ENCODE assay signal across 1 cellular context in genomic region chr3:124730920-124731297, GRCh38.
TF ChIP-seq lines count a peak whose summit lies in the region.

No MANE protein-coding gene starts in this region.

TF ChIP-seq in HepG2, 621 proteins besides CTCF, POLR2A, EP300 and RAD21 (continued from another document and continues in another):
- TF ChIP-seq ARID5B (CRISPR knock-in tag; IDR thresholded peaks at IDR 0.05) = peak; percentile 85
- TF ChIP-seq IRX3 (CRISPR knock-in tag; IDR thresholded peaks at IDR 0.05; ENCODE audit: borderline replicate concordance, low read depth) = no peak
- peak; percentile 52 for TF ChIP-seq MAX (IDR thresholded peaks at IDR 0.05)
- no peak for TF ChIP-seq HDAC6 (IDR thresholded peaks at IDR 0.05; ENCODE audit: low read depth, low read length)
- no peak for TF ChIP-seq ARID2 (CRISPR knock-in tag; IDR thresholded peaks at IDR 0.05; ENCODE audit: borderline replicate concordance)
- no peak for TF ChIP-seq ZNF34 (CRISPR knock-in tag; IDR thresholded peaks at IDR 0.05; ENCODE audit: borderline replicate concordance)
- peak in 1 of 2 experiments; percentile 51; a peak in 1 of 4 replicates for TF ChIP-seq ATF4 (CRISPR knock-in tag; IDR thresholded peaks at IDR 0.05)
- no peak for TF ChIP-seq ZKSCAN5 (CRISPR knock-in tag; IDR thresholded peaks at IDR 0.05)
- 0 out of 2 replicates have a peak, but pooled peaks have one; percentile 3 for TF ChIP-seq ZNF614 (CRISPR knock-in tag; IDR thresholded peaks at IDR 0.05; ENCODE audit: borderline replicate concordance)
- TF ChIP-seq RFX5 (IDR thresholded peaks at IDR 0.05; ENCODE audit: low read depth, low read length) = no peak
- TF ChIP-seq KAT8 (CRISPR knock-in tag; IDR thresholded peaks at IDR 0.05) = no peak
- no peak for TF ChIP-seq ZNF639 (CRISPR knock-in tag; conservative IDR thresholded peaks at IDR 0.05)
- peak; percentile 79; the same call in 1 of the 2 replicates for TF ChIP-seq SAP130 (CRISPR knock-in tag; IDR thresholded peaks at IDR 0.05; ENCODE audit: low read depth)
- TF ChIP-seq ZBTB39 (CRISPR knock-in tag; IDR thresholded peaks at IDR 0.05) = no peak
- peak; percentile 98 for TF ChIP-seq ZNF121 (CRISPR knock-in tag; IDR thresholded peaks at IDR 0.05)
- no peak for TF ChIP-seq ZFY (CRISPR knock-in tag; IDR thresholded peaks at IDR 0.05)
- no peak for TF ChIP-seq NFKB2 (CRISPR knock-in tag; IDR thresholded peaks at IDR 0.05; ENCODE audit: borderline replicate concordance)
- 0 out of 2 replicates have a peak, but pooled peaks have one; percentile 6 for TF ChIP-seq ZNF441 (CRISPR knock-in tag; IDR thresholded peaks at IDR 0.05; ENCODE audit: borderline replicate concordance)
- no peak for TF ChIP-seq MIXL1 (CRISPR knock-in tag; IDR thresholded peaks at IDR 0.05)
- no peak for TF ChIP-seq PCBP2 (optimal IDR thresholded peaks at IDR 0.05; ENCODE audit: low read depth, low read length, poor library complexity, severe bottlenecking)
- peak; percentile 36; the same call in 1 of the 2 replicates for TF ChIP-seq ZNF3 (CRISPR knock-in tag; IDR thresholded peaks at IDR 0.05)
- TF ChIP-seq CBX1 (IDR thresholded peaks at IDR 0.05; ENCODE audit: low read depth) = no peak
- no peak for TF ChIP-seq JARID2 (CRISPR knock-in tag; IDR thresholded peaks at IDR 0.05; ENCODE audit: insufficient replicate concordance)
- TF ChIP-seq ZNF101 (CRISPR knock-in tag; IDR thresholded peaks at IDR 0.05; ENCODE audit: borderline replicate concordance, low read depth) = no peak
- TF ChIP-seq GATAD1 (CRISPR knock-in tag; IDR thresholded peaks at IDR 0.05) = no peak
- TF ChIP-seq ZNF567 (CRISPR knock-in tag; IDR thresholded peaks at IDR 0.05; ENCODE audit: borderline replicate concordance) = no peak
- no peak for TF ChIP-seq FIP1L1 (IDR thresholded peaks at IDR 0.05; ENCODE audit: borderline replicate concordance, insufficient read depth, low read depth, low read length)
- TF ChIP-seq SOX13 (IDR thresholded peaks at IDR 0.05) = no peak
- peak in 1 of 2 experiments; percentile 66; a peak in 2 of 4 replicates for TF ChIP-seq SOX13 (CRISPR knock-in tag; conservative IDR thresholded peaks at IDR 0.05 in 1 of 2, IDR thresholded peaks at IDR 0.05 in 1 of 2)
- TF ChIP-seq FOXP1 (IDR thresholded peaks at IDR 0.05) = no peak
- TF ChIP-seq FOXP1 (CRISPR knock-in tag; IDR thresholded peaks at IDR 0.05) = peak; percentile 42; the same call in 1 of the 2 replicates
- peak; percentile 35; the same call in 1 of the 2 replicates for TF ChIP-seq FOXK1 (CRISPR knock-in tag; IDR thresholded peaks at IDR 0.05; ENCODE audit: borderline replicate concordance, low read depth)
- TF ChIP-seq ZNF276 (CRISPR knock-in tag; IDR thresholded peaks at IDR 0.05; ENCODE audit: low read depth) = no peak
- TF ChIP-seq SP5 (CRISPR knock-in tag; IDR thresholded peaks at IDR 0.05; ENCODE audit: borderline replicate concordance, low read depth) = peak; percentile 41; the same call in 1 of the 2 replicates
- TF ChIP-seq MXI1 (IDR thresholded peaks at IDR 0.05; ENCODE audit: borderline replicate concordance, low read depth, low read length) = peak; percentile 84
- no peak for TF ChIP-seq FLYWCH1 (CRISPR knock-in tag; IDR thresholded peaks at IDR 0.05)
- no peak for TF ChIP-seq ZNF235 (CRISPR knock-in tag; IDR thresholded peaks at IDR 0.05; ENCODE audit: borderline replicate concordance)
- TF ChIP-seq KLF6 (CRISPR knock-in tag; IDR thresholded peaks at IDR 0.05) = no peak
- TF ChIP-seq STAT5B (CRISPR knock-in tag; IDR thresholded peaks at IDR 0.05) = no peak
- TF ChIP-seq TFDP1 (CRISPR knock-in tag; IDR thresholded peaks at IDR 0.05; ENCODE audit: borderline replicate concordance) = no peak
- TF ChIP-seq ZNF280B (CRISPR knock-in tag; IDR thresholded peaks at IDR 0.05; ENCODE audit: borderline replicate concordance) = no peak; the same call in 1 of the 2 replicates
- TF ChIP-seq HNF1B (CRISPR knock-in tag; IDR thresholded peaks at IDR 0.05) = no peak
- no peak for TF ChIP-seq ZNF496 (CRISPR knock-in tag; IDR thresholded peaks at IDR 0.05; ENCODE audit: insufficient replicate concordance)
- peak; percentile 73 for TF ChIP-seq FOXP4 (CRISPR knock-in tag; IDR thresholded peaks at IDR 0.05)
- no peak for TF ChIP-seq RORA (CRISPR knock-in tag; IDR thresholded peaks at IDR 0.05)
- TF ChIP-seq MEIS2 (CRISPR knock-in tag; IDR thresholded peaks at IDR 0.05) = 0 out of 2 replicates have a peak, but pooled peaks have one; percentile 38
- TF ChIP-seq KDM6A (CRISPR knock-in tag; IDR thresholded peaks at IDR 0.05; ENCODE audit: low read depth) = 0 out of 2 replicates have a peak, but pooled peaks have one; percentile 24
- peak; percentile 71 for TF ChIP-seq FOSL2 (CRISPR knock-in tag; IDR thresholded peaks at IDR 0.05)
- TF ChIP-seq RCOR2 (CRISPR knock-in tag; IDR thresholded peaks at IDR 0.05) = peak; percentile 52; the same call in 1 of the 2 replicates
